10 cellular contexts compared by ENCODE assay signal in the genomic region with DNA sequence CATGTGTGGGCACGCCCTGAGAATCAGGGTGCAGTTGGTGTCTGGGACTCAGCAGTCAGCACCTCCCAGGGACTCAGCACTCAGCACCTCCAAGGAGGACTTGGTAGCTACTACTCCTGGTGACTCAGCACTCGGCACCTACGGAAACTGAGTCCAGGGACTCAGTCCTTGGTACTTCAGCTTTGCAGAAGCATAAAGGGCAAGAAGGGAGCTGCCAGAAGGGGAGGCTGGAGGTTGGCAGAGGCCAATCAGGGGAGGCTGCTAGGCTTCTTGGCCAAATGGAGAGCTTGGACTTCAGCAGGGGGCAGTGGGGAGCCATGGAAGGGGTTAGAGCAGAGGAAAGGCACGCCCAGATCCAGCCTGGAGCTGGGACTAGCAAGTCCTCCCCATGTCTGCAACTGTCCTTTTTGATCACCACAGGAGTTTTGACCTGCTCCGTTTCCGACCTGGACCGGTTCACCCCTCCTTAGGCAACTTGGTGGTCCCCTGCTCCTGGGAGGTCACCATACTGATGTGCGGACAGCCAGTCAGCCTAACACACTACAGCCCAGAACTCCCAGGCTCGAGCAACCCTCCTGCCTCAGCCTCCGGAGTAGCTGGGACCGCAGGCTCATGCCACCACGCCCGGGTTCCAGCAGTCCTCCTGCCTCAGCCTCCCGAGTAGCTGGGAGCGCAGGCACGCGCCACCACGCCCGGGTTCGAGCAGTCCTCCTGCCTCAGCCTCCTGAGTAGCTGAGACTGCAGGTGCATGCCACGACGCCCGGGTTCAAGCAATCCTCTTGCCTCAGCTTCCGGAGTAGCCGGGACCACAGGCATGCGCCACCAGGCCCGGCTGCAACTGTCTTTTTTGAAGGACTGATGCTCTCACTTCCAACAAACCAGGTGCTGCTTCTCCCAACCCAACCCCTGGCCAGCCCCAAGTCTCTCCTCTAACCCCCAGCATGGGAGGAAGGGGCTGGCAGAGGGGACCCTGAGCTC. TPM values are rescaled to one million over a fixed set of nuclear protein-coding genes. Genes with fewer than 3 reads are reported as not detected.
DNase-seq lines count a peak whose midpoint lies in the region; ATAC-seq and TF ChIP-seq lines count a peak whose summit lies in the region.
"Had no signal": no experiment of that assay in that cellular context is flagged by ENCODE, and none has a peak within 500 bp of the region (broad histone marks: within the 10 kb centered on the region; RNA-seq: fewer than 3 reads in every experiment).

No MANE protein-coding gene starts in this region.

- H3K27me3 Mint-ChIP-seq in activated naive CD4-positive, alpha-beta T cell treated with anti-CD3 and anti-CD28 coated beads for 36 hours (ENCODE audit: low read depth), result no peaks in the 10 kb centered on the region
- H3K27me3 Mint-ChIP-seq in stimulated activated naive CD8-positive, alpha-beta T cell treated with anti-CD3 and anti-CD28 coated beads, Interleukin-15, Interleukin-2, amounts not matched to agents 100 ng/mL and 50 ng/mL, for 24 hours, result no peaks in the 10 kb centered on the region
- peaks cover 0 to 3% of the 10 kb centered on the region in 2 donors for H3K27me3 Mint-ChIP-seq in natural killer cell (ENCODE audit: low read depth in 2 of 2)

- peaks cover 23% of the 10 kb centered on the region for H3K4me1 Mint-ChIP-seq in activated naive CD4-positive, alpha-beta T cell treated with anti-CD3 and anti-CD28 coated beads for 36 hours (ENCODE audit: low read depth)
- peaks cover 25% of the 10 kb centered on the region for H3K4me1 Mint-ChIP-seq in stimulated activated naive CD8-positive, alpha-beta T cell treated with anti-CD3 and anti-CD28 coated beads, Interleukin-15, Interleukin-2, amounts not matched to agents 100 ng/mL and 50 ng/mL, for 24 hours (ENCODE audit: low read depth)
- peaks cover 5 to 12% of the 10 kb centered on the region in 2 donors for H3K4me1 Mint-ChIP-seq in natural killer cell

- H3K36me3 Mint-ChIP-seq in activated naive CD4-positive, alpha-beta T cell treated with anti-CD3 and anti-CD28 coated beads for 36 hours (ENCODE audit: low read depth), result no peaks in the 10 kb centered on the region
- no peaks in the 10 kb centered on the region for H3K36me3 Mint-ChIP-seq in stimulated activated naive CD8-positive, alpha-beta T cell treated with anti-CD3 and anti-CD28 coated beads, Interleukin-15, Interleukin-2, amounts not matched to agents 100 ng/mL and 50 ng/mL, for 24 hours (ENCODE audit: low read depth)
- no peaks in the 10 kb centered on the region for H3K36me3 Mint-ChIP-seq in natural killer cell

- intact Hi-C loops in activated naive CD4-positive, alpha-beta T cell treated with anti-CD3 and anti-CD28 coated beads for 36 hours (cut with micrococcal nuclease), result no loop called here
- intact Hi-C loops in natural killer cell (cut with micrococcal nuclease), result no loop called here

- H3K4me3 Mint-ChIP-seq in activated naive CD4-positive, alpha-beta T cell treated with anti-CD3 and anti-CD28 coated beads for 36 hours, result peak overlapping the region; percentile 68
- H3K4me3 Mint-ChIP-seq in stimulated activated naive CD8-positive, alpha-beta T cell treated with anti-CD3 and anti-CD28 coated beads, Interleukin-15, Interleukin-2, amounts not matched to agents 100 ng/mL and 50 ng/mL, for 24 hours, result peak overlapping the region; percentile 70
- no peak overlapping the region for H3K4me3 Mint-ChIP-seq in natural killer cell

- H3K4me3 ChIP-seq in fibroblast of pulmonary artery (replicated peaks; ENCODE audit: low read depth, low read length), result no peak overlapping the region

- ATAC-seq in natural killer cell, result no peak

- H3K9me3 Mint-ChIP-seq in activated naive CD4-positive, alpha-beta T cell treated with anti-CD3 and anti-CD28 coated beads for 36 hours, result no peaks in the 10 kb centered on the region
- H3K9me3 Mint-ChIP-seq in stimulated activated naive CD8-positive, alpha-beta T cell treated with anti-CD3 and anti-CD28 coated beads, Interleukin-15, Interleukin-2, amounts not matched to agents 100 ng/mL and 50 ng/mL, for 24 hours, result no peaks in the 10 kb centered on the region
- H3K9me3 Mint-ChIP-seq in natural killer cell, result no peaks in the 10 kb centered on the region

- CTCF ChIA-PET in activated naive CD4-positive, alpha-beta T cell treated with anti-CD3 and anti-CD28 coated beads for 36 hours (lab: Charles Lee), result interaction anchor here (0.6 to 2.8 kb wide), 2 partner anchors 9 to 77 kb away, joined by 4 to 11 read pairs; no protein-coding TSS in a partner anchor

- peak; percentile 38 for DNase-seq in activated naive CD4-positive, alpha-beta T cell treated with anti-CD3 and anti-CD28 coated beads for 36 hours
- DNase-seq in activated naive CD4-positive, alpha-beta T cell treated with anti-CD3 and anti-CD28 coated beads, Interleukin-2, amount 50 U/mL, for 16 hours, result no peak
- DNase-seq in RPMI8226, result peak; percentile 54
- peak; percentile 45 for DNase-seq in fibroblast of pulmonary artery (ENCODE audit: low read depth)
- no peak for DNase-seq in natural killer cell
- DNase-seq in NCI-H2196 (lab: John Stamatoyannopoulos, UW; ENCODE audit: unreplicated experiment), result no peak
- no peak for DNase-seq in NCI-H187 (lab: John Stamatoyannopoulos, UW)
- DNase-seq: DMS79, Kasumi-1 had no signal

- TF ChIP-seq CTCF in fibroblast of pulmonary artery (IDR thresholded peaks at IDR 0.05; ENCODE audit: low read length, missing control alignments) (peak; percentile 37), natural killer cell (IDR thresholded peaks at IDR 0.05) (no peak)

- no peak overlapping the region for H3K27ac Mint-ChIP-seq in activated naive CD4-positive, alpha-beta T cell treated with anti-CD3 and anti-CD28 coated beads for 36 hours
- no peak overlapping the region for H3K27ac Mint-ChIP-seq in stimulated activated naive CD8-positive, alpha-beta T cell treated with anti-CD3 and anti-CD28 coated beads, Interleukin-15, Interleukin-2, amounts not matched to agents 100 ng/mL and 50 ng/mL, for 24 hours
- H3K27ac Mint-ChIP-seq in natural killer cell, result peak overlapping the region in 1 of 2 donors; percentile 52

RNA-seq across cellular contexts. Expression of a gene that starts 1.5 kb away (rescaled TPM):
- 10 to 100 TPM; 28.9 to 31.0 TPM for total RNA-seq in activated naive CD4-positive, alpha-beta T cell treated with anti-CD3 and anti-CD28 coated beads for 36 hours
- total RNA-seq in natural killer cell, result 10 to 100 TPM; 15.1 to 21.3 (median 15.1) TPM

RNA-seq across cellular contexts. Expression of a gene that starts 9.7 kb away (rescaled TPM):
- 10 to 100 TPM; 12.1 to 15.0 TPM for total RNA-seq in activated naive CD4-positive, alpha-beta T cell treated with anti-CD3 and anti-CD28 coated beads for 36 hours
- 10 to 100 TPM; 21.5 to 25.1 (median 23.4) TPM for total RNA-seq in natural killer cell

RNA-seq across cellular contexts. Expression of a gene that starts 25.6 kb away (rescaled TPM):
- total RNA-seq in activated naive CD4-positive, alpha-beta T cell treated with anti-CD3 and anti-CD28 coated beads for 36 hours, result 10 to 100 TPM; 38.0 to 38.8 TPM
- 100 to 1,000 TPM; 619 to 690 (median 666) TPM for total RNA-seq in natural killer cell

RNA-seq across cellular contexts. Expression of a gene that starts 46.3 kb away (rescaled TPM):
- not detected for total RNA-seq in activated naive CD4-positive, alpha-beta T cell treated with anti-CD3 and anti-CD28 coated beads for 36 hours
- under 1 TPM in 2 of 3 donors, not detected in 1; 0.29 to 0.56 TPM for total RNA-seq in natural killer cell

Comparison
In these comparisons a context has a peak if more than half of its experiments do, and no peak if none do; other contexts are left out.
1. DNase-seq: peak in activated naive CD4-positive, alpha-beta T cell treated with anti-CD3 and anti-CD28 coated beads for 36 hours (single experiment), RPMI8226 (single experiment) and fibroblast of pulmonary artery (single experiment); none in activated naive CD4-positive, alpha-beta T cell treated with anti-CD3 and anti-CD28 coated beads, Interleukin-2, amount 50 U/mL, for 16 hours (single experiment), natural killer cell (single experiment), NCI-H2196 (single experiment) and NCI-H187 (0 of 2).
2. RNA of a gene that starts 25.6 kb away (total RNA-seq): 619 to 690 TPM in natural killer cell; 38.0 to 38.8 TPM in activated naive CD4-positive, alpha-beta T cell treated with anti-CD3 and anti-CD28 coated beads for 36 hours; every median in the first group is over 10 times any median in the second.